In genomic region chr5:124702442-124703024, GRCh38 we compare ENCODE assay signal across 1 cellular context.
TF ChIP-seq lines count a peak whose summit lies in the region.

No MANE protein-coding gene starts in this region.

TF ChIP-seq in HEK293, 187 proteins besides CTCF, POLR2A, EP300 and RAD21 (continued from another document):
- TF ChIP-seq PRDM4 (tag by site-specific recombination; IDR thresholded peaks at IDR 0.05) (peak; percentile 16; the same call in 1 of the 2 replicates), ZNF488 (tag by site-specific recombination; IDR thresholded peaks at IDR 0.05) (no peak), ZNF112 (tag by site-specific recombination; IDR thresholded peaks at IDR 0.05) (no peak), ZNF843 (tag by site-specific recombination; IDR thresholded peaks at IDR 0.05) (peak; percentile 53; the same call in 1 of the 2 replicates), PRDM6 (tag by site-specific recombination; IDR thresholded peaks at IDR 0.05) (peak; percentile 99), ZNF558 (tag by site-specific recombination; IDR thresholded peaks at IDR 0.05) (no peak), YY2 (tag by site-specific recombination; IDR thresholded peaks at IDR 0.05) (no peak), GLIS1 (tag by site-specific recombination; IDR thresholded peaks at IDR 0.05) (no peak), ZNF776 (tag by site-specific recombination; IDR thresholded peaks at IDR 0.05; ENCODE audit: borderline replicate concordance) (no peak), ZNF341 (tag by site-specific recombination; IDR thresholded peaks at IDR 0.05; ENCODE audit: low read depth) (peak; percentile 45), ZNF175 (tag by site-specific recombination; IDR thresholded peaks at IDR 0.05) (no peak), AEBP2 (tag by site-specific recombination; IDR thresholded peaks at IDR 0.05; ENCODE audit: borderline replicate concordance) (no peak), ZNF37A (tag by site-specific recombination; IDR thresholded peaks at IDR 0.05) (no peak), MEIS1 (CRISPR knock-in tag; IDR thresholded peaks at IDR 0.05; ENCODE audit: borderline replicate concordance) (no peak), OSR2 (tag by site-specific recombination; IDR thresholded peaks at IDR 0.05) (peak; percentile 38; the same call in 1 of the 2 replicates), ZNF501 (tag by site-specific recombination; IDR thresholded peaks at IDR 0.05) (no peak), ZBTB44 (tag by site-specific recombination; IDR thresholded peaks at IDR 0.05) (peak; percentile 74), RBAK (tag by site-specific recombination; IDR thresholded peaks at IDR 0.05) (no peak), MZF1 (tag by site-specific recombination; IDR thresholded peaks at IDR 0.05; ENCODE audit: borderline replicate concordance) (no peak), ZNF707 (tag by site-specific recombination; IDR thresholded peaks at IDR 0.05) (no peak), ZBTB6 (tag by site-specific recombination; IDR thresholded peaks at IDR 0.05) (no peak), HOXD13 (CRISPR knock-in tag; IDR thresholded peaks at IDR 0.05; ENCODE audit: borderline replicate concordance) (no peak), TSHZ1 (tag by site-specific recombination; IDR thresholded peaks at IDR 0.05; ENCODE audit: borderline replicate concordance) (no peak), PBX3 (CRISPR knock-in tag; IDR thresholded peaks at IDR 0.05) (no peak), ZNF514 (tag by site-specific recombination; IDR thresholded peaks at IDR 0.05) (no peak), ZNF449 (tag by site-specific recombination; IDR thresholded peaks at IDR 0.05) (no peak), ZNF510 (tag by site-specific recombination; IDR thresholded peaks at IDR 0.05; ENCODE audit: insufficient replicate concordance) (no peak), ELK4 (IDR thresholded peaks at IDR 0.05; ENCODE audit: borderline replicate concordance, low read depth, low read length) (no peak), ZSCAN30 (tag by site-specific recombination; IDR thresholded peaks at IDR 0.05) (0 out of 2 replicates have a peak, but pooled peaks have one; percentile 19), SALL2 (tag by site-specific recombination; IDR thresholded peaks at IDR 0.05; ENCODE audit: borderline replicate concordance) (no peak), ZFP69B (tag by site-specific recombination; IDR thresholded peaks at IDR 0.05) (no peak), ZBTB10 (tag by site-specific recombination; IDR thresholded peaks at IDR 0.05) (no peak), ZNF704 (tag by site-specific recombination; IDR thresholded peaks at IDR 0.05) (no peak)
TF ChIP-seq in HEK293: peak in this region for 11.
